8 cellular contexts compared by ENCODE assay signal in the genomic region with DNA sequence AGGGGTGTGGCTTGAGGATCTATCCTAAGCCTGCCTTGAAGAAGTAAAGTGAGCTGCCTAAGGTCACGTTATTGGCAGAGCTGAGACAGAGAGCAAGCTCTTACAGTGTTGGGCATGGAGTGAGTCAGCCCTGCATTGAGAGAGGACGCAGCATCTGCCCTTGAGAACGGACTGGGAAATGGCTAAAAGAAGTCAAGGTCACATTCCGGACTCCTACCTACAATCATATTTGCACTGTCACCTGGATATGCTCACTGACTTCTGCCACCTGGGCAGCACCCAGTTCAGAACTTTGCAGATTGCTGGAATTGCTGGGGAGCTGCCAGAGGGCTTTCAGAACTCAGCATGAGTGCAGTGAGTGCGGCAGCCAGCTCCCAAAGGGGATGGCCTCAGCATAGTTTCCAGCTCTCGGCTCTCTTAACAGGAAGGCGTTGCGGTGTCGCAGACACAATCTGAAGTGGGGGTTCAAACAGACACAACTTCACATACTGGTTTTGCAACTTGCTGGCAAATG.
DNase-seq lines count a peak whose midpoint lies in the region; ATAC-seq, FAIRE-seq and TF ChIP-seq lines count a peak whose summit lies in the region.

No MANE protein-coding gene starts in this region.

- H3K36me3 ChIP-seq in bronchial epithelial cell (ENCODE audit: control insufficient read depth, insufficient read depth, low read length) (no peaks in the 10 kb centered on the region), thoracic aorta (no peaks in the 10 kb centered on the region)

- no peak overlapping the region for H3K27ac ChIP-seq in thoracic aorta

- ATAC-seq in left colon (peak; percentile 73), thoracic aorta (ENCODE audit: insufficient number of reproducible peaks, low FRiP score, low read depth) (no peak)
- ATAC-seq in stimulated activated naive B cell treated with anti-CD40 and anti-IgM and Interleukin-4, amounts not matched to agents 10 μg/mL and 1 μg/mL and 100 μg/mL, for 72 hours (replicated peaks) = no peak

- no peaks in the 10 kb centered on the region for H3K27me3 Mint-ChIP-seq in stimulated activated naive B cell treated with anti-CD40 and anti-IgM and Interleukin-4, amounts not matched to agents 10 μg/mL and 1 μg/mL and 100 μg/mL, for 72 hours

- H3K9me3 ChIP-seq in thoracic aorta = no peaks in the 10 kb centered on the region

- intact Hi-C loops in left colon (cut with DNase I, micrococcal nuclease) = no loop called here

- TF ChIP-seq CTCF in AG10803 (conservative IDR thresholded peaks at IDR 0.05; ENCODE audit: low read length) = no peak
- no peak for TF ChIP-seq CTCF in bronchial epithelial cell (IDR thresholded peaks at IDR 0.05; ENCODE audit: insufficient read depth, low read length, severe bottlenecking)
- TF ChIP-seq CTCF in thoracic aorta (IDR thresholded peaks at IDR 0.05) = no peak

- H3K4me1 Mint-ChIP-seq in stimulated activated naive B cell treated with anti-CD40 and anti-IgM and Interleukin-4, amounts not matched to agents 10 μg/mL and 1 μg/mL and 100 μg/mL, for 72 hours = peaks cover 14 to 28% of the 10 kb centered on the region in 2 donors

- DNase-seq in AG10803 (ENCODE audit: low read depth) (peak; percentile 79), NCI-H128 (lab: John Stamatoyannopoulos, UW; ENCODE audit: unreplicated experiment) (peak; percentile 6), bronchial epithelial cell (ENCODE audit: low read depth) (peak; percentile 79), left colon (peak in 1 of 2 donors; percentile 18), thoracic aorta (ENCODE audit: low spot score) (no peak), activated T-cell treated with anti-CD3 and anti-CD28 coated beads for 4 hours (no peak)
- no peak for DNase-seq in stimulated activated naive B cell treated with anti-CD40 and anti-IgM and Interleukin-4, amounts not matched to agents 10 μg/mL and 1 μg/mL and 100 μg/mL, for 72 hours
- no peak for DNase-seq in activated T-cell treated with anti-CD3 and anti-CD28 coated beads, Interleukin-2, amount 50 U/mL, for 48 hours

- H3K4me1 ChIP-seq in thoracic aorta (ENCODE audit: control insufficient read depth in 1 of 2, low read depth in 2 of 2) = peaks cover 0 to 21% of the 10 kb centered on the region in 2 donors

- no peak overlapping the region for H3K27ac Mint-ChIP-seq in stimulated activated naive B cell treated with anti-CD40 and anti-IgM and Interleukin-4, amounts not matched to agents 10 μg/mL and 1 μg/mL and 100 μg/mL, for 72 hours

- no peaks in the 10 kb centered on the region for H3K9me3 Mint-ChIP-seq in stimulated activated naive B cell treated with anti-CD40 and anti-IgM and Interleukin-4, amounts not matched to agents 10 μg/mL and 1 μg/mL and 100 μg/mL, for 72 hours

- H3K27me3 ChIP-seq in bronchial epithelial cell (ENCODE audit: control insufficient read depth, insufficient read depth, low read length) = no peaks in the 10 kb centered on the region
- H3K27me3 ChIP-seq in thoracic aorta (replicated peaks; ENCODE audit: insufficient read depth) = no peaks in the 10 kb centered on the region

- H3K4me3 ChIP-seq in AG10803 (ENCODE audit: low read length) (peak overlapping the region; percentile 22), bronchial epithelial cell (ENCODE audit: low read depth, low read length) (no peak overlapping the region), thoracic aorta (peak overlapping the region; percentile 43)

- no peak overlapping the region for H3K4me3 Mint-ChIP-seq in stimulated activated naive B cell treated with anti-CD40 and anti-IgM and Interleukin-4, amounts not matched to agents 10 μg/mL and 1 μg/mL and 100 μg/mL, for 72 hours

- no peaks in the 10 kb centered on the region for H3K36me3 Mint-ChIP-seq in stimulated activated naive B cell treated with anti-CD40 and anti-IgM and Interleukin-4, amounts not matched to agents 10 μg/mL and 1 μg/mL and 100 μg/mL, for 72 hours

- FAIRE-seq in bronchial epithelial cell (lab: Jason Lieb, UNC) = peak; percentile 43

Comparison
In these comparisons a context has a peak if more than half of its experiments do, and no peak if none do; other contexts are left out.
1. DNase-seq: peak in AG10803 (single experiment), NCI-H128 (single experiment) and bronchial epithelial cell (single experiment); none in thoracic aorta (single experiment), stimulated activated naive B cell treated with anti-CD40 and anti-IgM and Interleukin-4, amounts not matched to agents 10 μg/mL and 1 μg/mL and 100 μg/mL, for 72 hours (single experiment), activated T-cell treated with anti-CD3 and anti-CD28 coated beads for 4 hours (single experiment) and activated T-cell treated with anti-CD3 and anti-CD28 coated beads, Interleukin-2, amount 50 U/mL, for 48 hours (0 of 2).